ENCODE assay signal across 13 cellular contexts in genomic region chr2:10544252-10544651, GRCh38.
DNase-seq lines count a peak whose midpoint lies in the region; ATAC-seq lines count a peak whose summit lies in the region.
"Had no signal": no experiment of that assay in that cellular context is flagged by ENCODE, and none has a peak within 500 bp of the region (broad histone marks: within the 10 kb centered on the region; RNA-seq: fewer than 3 reads in every experiment).

No MANE protein-coding gene starts in this region.

- H3K4me3 Mint-ChIP-seq in activated naive CD8-positive, alpha-beta T cell treated with anti-CD3 and anti-CD28 coated beads, Interleukin-2, amount 50 U/mL, for 24 hours = no peak overlapping the region

- no peak overlapping the region for H3K27ac Mint-ChIP-seq in activated naive CD8-positive, alpha-beta T cell treated with anti-CD3 and anti-CD28 coated beads, Interleukin-2, amount 50 U/mL, for 24 hours

- peak; percentile 56 to 76 for ATAC-seq in activated CD4-positive, CD25-positive, alpha-beta regulatory T cell treated with anti-CD3 and anti-CD28 coated beads, Interleukin-2, amount 50 U/mL, for 24 hours
- peak; percentile 80 for ATAC-seq in activated naive CD8-positive, alpha-beta T cell treated with anti-CD3 and anti-CD28 coated beads, Interleukin-2, amount 50 U/mL, for 24 hours
- no peak for ATAC-seq in HG03469 (IDR thresholded peaks at IDR 0.05; ENCODE audit: unreplicated experiment)
- ATAC-seq in GM19463 (IDR thresholded peaks at IDR 0.05; ENCODE audit: unreplicated experiment) = no peak
- ATAC-seq: Panc1 had no signal

- H3K4me1 Mint-ChIP-seq in activated naive CD8-positive, alpha-beta T cell treated with anti-CD3 and anti-CD28 coated beads, Interleukin-2, amount 50 U/mL, for 24 hours = peaks cover 21% of the 10 kb centered on the region

- peaks cover 35% of the 10 kb centered on the region for H3K27me3 Mint-ChIP-seq in activated naive CD8-positive, alpha-beta T cell treated with anti-CD3 and anti-CD28 coated beads, Interleukin-2, amount 50 U/mL, for 24 hours

- no peaks in the 10 kb centered on the region for H3K9me3 Mint-ChIP-seq in activated naive CD8-positive, alpha-beta T cell treated with anti-CD3 and anti-CD28 coated beads, Interleukin-2, amount 50 U/mL, for 24 hours

- no peaks in the 10 kb centered on the region for H3K36me3 Mint-ChIP-seq in activated naive CD8-positive, alpha-beta T cell treated with anti-CD3 and anti-CD28 coated beads, Interleukin-2, amount 50 U/mL, for 24 hours (ENCODE audit: low read depth)

- no peak for DNase-seq in activated CD4-positive, CD25-positive, alpha-beta regulatory T cell (lab: John Stamatoyannopoulos, UW)
- peak; percentile 88 for DNase-seq in SKM-1 (lab: John Stamatoyannopoulos, UW; ENCODE audit: unreplicated experiment)
- peak; percentile 27 for DNase-seq in activated naive CD8-positive, alpha-beta T cell treated with anti-CD3 and anti-CD28 coated beads, Interleukin-2, amount 50 U/mL, for 24 hours
- DNase-seq in stimulated activated CD8-positive, alpha-beta memory T cell treated with anti-CD3 and anti-CD28 coated beads, Interleukin-2, amount 100 ng/mL, for 1 hour (ENCODE audit: low read depth in 2 of 2) = peak; percentile 0 to 8
- DNase-seq in HUDEP-2 (lab: John Stamatoyannopoulos, UW; ENCODE audit: unreplicated experiment in 76 of 76) = no peak
- DNase-seq: colonic mucosa, DMS 273 treated with DMSO at 0.1 percent for 48 hours, NCI-H2171 treated with DMSO at 0.1 percent for 48 hours, thyroid gland had no signal

Comparison
In these comparisons a context has a peak if more than half of its experiments do, and no peak if none do; other contexts are left out.
1. ATAC-seq: peak in activated CD4-positive, CD25-positive, alpha-beta regulatory T cell treated with anti-CD3 and anti-CD28 coated beads, Interleukin-2, amount 50 U/mL, for 24 hours (2 of 2) and activated naive CD8-positive, alpha-beta T cell treated with anti-CD3 and anti-CD28 coated beads, Interleukin-2, amount 50 U/mL, for 24 hours (single experiment); none in HG03469 (single experiment) and GM19463 (single experiment).
2. DNase-seq: peak in SKM-1 (single experiment), activated naive CD8-positive, alpha-beta T cell treated with anti-CD3 and anti-CD28 coated beads, Interleukin-2, amount 50 U/mL, for 24 hours (single experiment) and stimulated activated CD8-positive, alpha-beta memory T cell treated with anti-CD3 and anti-CD28 coated beads, Interleukin-2, amount 100 ng/mL, for 1 hour (2 of 2); none in activated CD4-positive, CD25-positive, alpha-beta regulatory T cell (0 of 4) and HUDEP-2 (0 of 76).